ENCODE assay signal across 15 cellular contexts in the genomic region with DNA sequence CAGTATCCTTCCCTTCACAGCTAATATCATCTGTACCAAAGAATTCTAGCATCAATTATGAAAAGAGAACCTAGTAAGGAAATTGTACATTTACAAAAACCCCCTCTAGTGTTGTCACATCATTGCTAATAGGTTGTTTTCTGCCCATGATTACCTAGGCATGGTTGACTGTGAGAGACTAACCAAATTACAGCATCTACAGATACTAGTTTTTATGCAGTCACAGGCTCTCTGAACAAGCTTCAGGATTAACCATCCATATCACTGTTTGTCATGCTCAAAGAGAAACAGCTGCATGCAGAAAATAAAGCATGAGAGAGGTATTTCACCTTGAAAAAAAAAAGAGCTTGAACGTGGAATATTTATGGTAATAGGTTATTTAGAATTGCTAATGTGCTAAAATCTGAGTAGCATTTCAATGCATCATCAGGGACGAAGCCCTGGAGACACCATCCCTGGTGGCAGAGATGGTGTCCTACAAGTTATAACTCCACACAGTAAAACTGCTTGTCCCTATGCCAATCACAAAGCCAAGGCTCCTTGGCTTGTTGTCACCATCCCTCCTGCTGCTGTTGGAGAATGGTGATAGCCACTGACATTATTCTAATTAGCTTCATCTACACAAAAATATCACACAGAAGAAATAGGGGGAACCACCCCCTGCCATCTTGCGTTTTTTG. TPM values are rescaled to one million over a fixed set of nuclear protein-coding genes. Genes with fewer than 3 reads are reported as not detected.
DNase-seq lines count a peak whose midpoint lies in the region; ATAC-seq and TF ChIP-seq lines count a peak whose summit lies in the region.
"Had no signal": no experiment of that assay in that cellular context is flagged by ENCODE, and none has a peak within 500 bp of the region (broad histone marks: within the 10 kb centered on the region; RNA-seq: fewer than 3 reads in every experiment).

No MANE protein-coding gene starts in this region.

- no peak overlapping the region for H3K9ac ChIP-seq in smooth muscle cell (ENCODE audit: low read depth)

- H3K9me3 ChIP-seq in A673 (ENCODE audit: low read depth, low read length, poor library complexity, severe bottlenecking) (no peaks in the 10 kb centered on the region), prostate gland (no peaks in the 10 kb centered on the region), smooth muscle cell (replicated peaks; ENCODE audit: low read depth) (no peaks in the 10 kb centered on the region)
- H3K9me3 ChIP-seq: ovary, thyroid gland had no signal

- no peak for TF ChIP-seq POLR2A in prostate gland (IDR thresholded peaks at IDR 0.05)

- H3F3A ChIP-seq in smooth muscle cell (ENCODE audit: low read depth), result no peaks in the 10 kb centered on the region

- intact Hi-C loops in A673 (cut with micrococcal nuclease; ENCODE audit: unreplicated experiment) (no loop called here), prostate gland (cut with DNase I) (no loop called here)

- no peaks in the 10 kb centered on the region for H3K4me1 ChIP-seq in A673 (ENCODE audit: insufficient read depth, low read length, poor library complexity, severe bottlenecking)
- peaks cover 6% of the 10 kb centered on the region for H3K4me1 ChIP-seq in prostate gland (replicated peaks)
- H3K4me1 ChIP-seq in smooth muscle cell (ENCODE audit: low read depth), result no peaks in the 10 kb centered on the region
- H3K4me1 ChIP-seq: thyroid gland had no signal

- CTCF ChIA-PET in A673 (lab: Charles Lee), result no interaction called here

- no peak overlapping the region for H2AFZ ChIP-seq in smooth muscle cell (ENCODE audit: low read depth)

- ATAC-seq in GM18868 (IDR thresholded peaks at IDR 0.05; ENCODE audit: unreplicated experiment), result peak; percentile 57
- ATAC-seq: SK-N-SH treated with all-trans-retinoic acid at 6 μM for 48 hours had no signal

- BruUV-seq in A673 (replicated peaks; lab: Mats Ljungman, UMichigan), result no TSS peak

- 86% methylated on average over 3 of the region's 3 CpGs for WGBS in prostate gland
- WGBS in smooth muscle cell (ENCODE audit: low lambda C conversion rate), result 55% methylated on average over 3 of the region's 3 CpGs

- no peak overlapping the region for H3K4me2 ChIP-seq in smooth muscle cell

- H3K36me3 ChIP-seq in A673 (ENCODE audit: insufficient read depth, low read length, poor library complexity, severe bottlenecking) (no peaks in the 10 kb centered on the region), kidney epithelial cell (ENCODE audit: control insufficient read depth, insufficient read depth, low read length) (no peaks in the 10 kb centered on the region), prostate gland (no peaks in the 10 kb centered on the region), smooth muscle cell (ENCODE audit: low read depth) (no peaks in the 10 kb centered on the region)
- H3K36me3 ChIP-seq: ovary, thyroid gland had no signal

- no peaks in the 10 kb centered on the region for H4K20me1 ChIP-seq in smooth muscle cell (ENCODE audit: low read depth)

- peak; percentile 9 for DNase-seq in A673 (ENCODE audit: low spot score)
- peak; percentile 51 to 55 for DNase-seq in NCI-H526 (lab: John Stamatoyannopoulos, UW)
- no peak for DNase-seq in kidney epithelial cell (ENCODE audit: low read depth)
- no peak for DNase-seq in prostate gland (ENCODE audit: low spot score)
- DNase-seq in smooth muscle cell (lab: John Stamatoyannopoulos, UW; ENCODE audit: unreplicated experiment), result no peak
- no peak for DNase-seq in stimulated activated CD4-positive, alpha-beta T cell treated with anti-CD3 and anti-CD28 coated beads, Interleukin-1b, Interleukin-23, amount 100 ng/mL, for 48 hours
- no peak for DNase-seq in GM19238 (ENCODE audit: insufficient read length, low spot score)
- DNase-seq: activated gamma-delta T cell treated with Interleukin-2 at 50 U/mL for 16 hours, NCI-H2171, ovary, thyroid gland had no signal

- H3K4me3 ChIP-seq in A673 (ENCODE audit: low read depth, low read length, poor library complexity, severe bottlenecking) (no peak overlapping the region), kidney epithelial cell (ENCODE audit: low read depth, low read length) (no peak overlapping the region), prostate gland (no peak overlapping the region), smooth muscle cell (no peak overlapping the region)
- H3K4me3 ChIP-seq: dorsolateral prefrontal cortex, ovary, thyroid gland had no signal

- POLR2A ChIA-PET in A673 (lab: Charles Lee; ENCODE audit: low non-redundant PET), result no interaction called here

- H3K27me3 ChIP-seq in A673 (replicated peaks; ENCODE audit: insufficient read depth, low read depth, low read length, poor library complexity) (no peaks in the 10 kb centered on the region), kidney epithelial cell (ENCODE audit: control insufficient read depth, insufficient read depth, low read length) (no peaks in the 10 kb centered on the region), prostate gland (replicated peaks; ENCODE audit: insufficient read depth) (no peaks in the 10 kb centered on the region), smooth muscle cell (ENCODE audit: low read depth) (no peaks in the 10 kb centered on the region)
- H3K27me3 ChIP-seq: ovary, thyroid gland had no signal

- no peak overlapping the region for H3K27ac ChIP-seq in A673 (ENCODE audit: low read depth, low read length, poor library complexity, severe bottlenecking)
- no peak overlapping the region for H3K27ac ChIP-seq in prostate gland
- H3K27ac ChIP-seq in smooth muscle cell (ENCODE audit: low read depth), result no peak overlapping the region
- H3K27ac ChIP-seq: dorsolateral prefrontal cortex, ovary, thyroid gland had no signal

- H3K79me2 ChIP-seq in smooth muscle cell (ENCODE audit: low read depth), result no peaks in the 10 kb centered on the region

- TF ChIP-seq CTCF in A673 (conservative IDR thresholded peaks at IDR 0.05; ENCODE audit: low read depth, low read length) (0 out of 2 replicates have a peak, but pooled peaks have one; percentile 18), kidney epithelial cell (IDR thresholded peaks at IDR 0.05; ENCODE audit: insufficient read depth, low read length, poor library complexity, severe bottlenecking) (peak; percentile 4), prostate gland (IDR thresholded peaks at IDR 0.05) (no peak), smooth muscle cell (IDR thresholded peaks at IDR 0.05; ENCODE audit: borderline replicate concordance, insufficient read depth, poor library complexity, severe bottlenecking) (no peak)

RNA-seq across cellular contexts. Expression of a gene that starts 5.4 kb away (rescaled TPM):
- total RNA-seq in A673 (2021) (2.5 and 7.0 TPM in 2 replicates), kidney epithelial cell (0.38 and 0.68 TPM in 2 replicates), prostate gland (10 to 100 TPM in 1 of 2 donors, 1 to 10 TPM in 1; 7.3 to 57.9 TPM), smooth muscle cell (1.3 and 4.3 TPM in 2 replicates)
- polyA plus RNA-seq in smooth muscle cell, result 0.18 and 0.32 TPM in 2 replicates
- total RNA-seq: M059J had no signal

Comparison
In these comparisons a context has a peak if more than half of its experiments do, and no peak if none do; other contexts are left out.
1. DNase-seq: peak in A673 (single experiment) and NCI-H526 (2 of 2); none in kidney epithelial cell (single experiment), prostate gland (single experiment), smooth muscle cell (single experiment), stimulated activated CD4-positive, alpha-beta T cell treated with anti-CD3 and anti-CD28 coated beads, Interleukin-1b, Interleukin-23, amount 100 ng/mL, for 48 hours (single experiment) and GM19238 (single experiment).
2. CTCF ChIP-seq: peak in A673 (single experiment) and kidney epithelial cell (single experiment); none in prostate gland (0 of 4) and smooth muscle cell (single experiment).